Comparison of ENCODE assay signal across 15 cellular contexts in the genomic region with DNA sequence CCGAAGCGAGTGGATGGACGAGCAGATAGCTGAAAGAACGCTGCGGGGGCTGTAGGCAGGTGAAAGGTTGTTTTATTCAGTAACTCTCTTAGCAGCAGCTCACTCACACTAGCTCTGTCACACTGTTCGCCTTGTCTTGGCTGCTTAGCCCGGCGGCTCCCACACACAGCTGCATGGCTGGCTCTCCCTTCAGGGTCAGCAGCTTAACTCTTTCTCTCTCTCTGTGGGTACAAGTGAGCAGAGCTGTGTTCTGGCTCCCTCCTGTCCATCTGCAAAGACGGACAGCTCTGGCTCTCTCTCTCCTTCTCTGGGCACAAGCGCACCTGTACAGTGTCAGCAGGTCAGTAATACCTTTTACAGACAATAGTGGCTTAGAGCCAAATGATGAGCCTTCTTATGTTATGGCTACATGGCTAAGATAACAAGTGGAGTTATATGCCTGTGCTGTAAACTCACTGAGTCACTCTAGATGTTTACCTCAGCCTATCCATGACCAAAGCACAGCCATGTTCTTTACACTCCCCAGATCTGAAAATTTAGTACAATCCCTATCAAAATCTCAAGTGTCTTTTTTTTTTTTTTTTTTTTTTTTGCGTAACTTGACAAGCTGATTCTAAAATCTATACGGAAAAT.
A peak's percentile ranks its signal among the peaks of the same experiment; 100 is the strongest.
DNase-seq lines count a peak whose midpoint lies in the region; ATAC-seq, FAIRE-seq and TF ChIP-seq lines count a peak whose summit lies in the region.
"Had no signal": no experiment of that assay in that cellular context is flagged by ENCODE, and none has a peak within 500 bp of the region (broad histone marks: within the 10 kb centered on the region; RNA-seq: fewer than 3 reads in every experiment).

No MANE protein-coding gene starts in this region.

- no peaks in the 10 kb centered on the region for H3K27me3 ChIP-seq in H1 (replicated peaks in 1 of 4; ENCODE audit: control insufficient read depth in 3 of 4, extremely low read depth in 1 of 4, insufficient read depth in 3 of 4, low read length in 3 of 4)
- H3K27me3 ChIP-seq in H9 (ENCODE audit: insufficient read depth, low read length): no peaks in the 10 kb centered on the region
- H3K27me3 ChIP-seq: BLaER1 had no signal

- H2BK20ac ChIP-seq in H1 (ENCODE audit: low read length) (no peak overlapping the region), H9 (ENCODE audit: low read depth, low read length, poor library complexity, severe bottlenecking) (no peak overlapping the region)

- no peaks in the 10 kb centered on the region for H3K36me3 Mint-ChIP-seq in mesothelial cell of epicardium
- H3K36me3 Mint-ChIP-seq in H9 (ENCODE audit: insufficient read depth in 1 of 3, low read depth in 3 of 3): peaks cover 0 to 6% (median 0%) of the 10 kb centered on the region in 3 experiments; a peak in 4 of 7 replicates

- TF ChIP-seq RAD21 in H1 (IDR thresholded peaks at IDR 0.05 in 1 of 2, conservative IDR thresholded peaks at IDR 0.05 in 1 of 2; ENCODE audit: low read depth in 2 of 2, low read length in 2 of 2): no peak

- no peaks in the 10 kb centered on the region for H3K36me3 ChIP-seq in H1 (ENCODE audit: control insufficient read depth in 2 of 4, insufficient read depth in 4 of 4, low read length in 3 of 4)
- H3K36me3 ChIP-seq: BLaER1 had no signal

- TF ChIP-seq CTCF in H1 (IDR thresholded peaks at IDR 0.05; ENCODE audit: control extremely low read depth in 1 of 3, insufficient read depth in 1 of 3, low read depth in 1 of 3, low read length in 3 of 3) (no peak), mesothelial cell of epicardium (IDR thresholded peaks at IDR 0.05; ENCODE audit: unreplicated experiment) (no peak), H9 (conservative IDR thresholded peaks at IDR 0.05) (no peak)

- TF ChIP-seq EP300 in H1 (IDR thresholded peaks at IDR 0.05; ENCODE audit: borderline replicate concordance in 1 of 2, low read depth in 2 of 2, low read length in 2 of 2): no peak

- H3K23me2 ChIP-seq in H1 (ENCODE audit: low read depth, low read length) (no peaks in the 10 kb centered on the region), H9 (ENCODE audit: insufficient read length, low read depth, low read length, poor library complexity, severe bottlenecking) (no peaks in the 10 kb centered on the region)

- H3K4me3 Mint-ChIP-seq in mesothelial cell of epicardium (no peak overlapping the region), H9 (no peak overlapping the region)
- H3K4me3 Mint-ChIP-seq: activated CD4-positive, alpha-beta T cell treated with anti-CD3 and anti-CD28 coated beads for 36 hours; activated naive CD8-positive, alpha-beta T cell had no signal

- no peak overlapping the region for H2BK120ac ChIP-seq in H1 (replicated peaks; ENCODE audit: low read depth, low read length)
- no peak overlapping the region for H2BK120ac ChIP-seq in H9 (ENCODE audit: low read depth, low read length, poor library complexity, severe bottlenecking)

- H3K9me3 Mint-ChIP-seq in mesothelial cell of epicardium (peaks cover 29% of the 10 kb centered on the region), H9 (peaks cover 2 to 9% of the 10 kb centered on the region in 2 experiments; a peak in 4 of 5 replicates)

- H3K9ac ChIP-seq in H1 (replicated peaks in 1 of 4; ENCODE audit: extremely low read depth in 1 of 4, low read depth in 3 of 4, low read length in 3 of 4): no peak overlapping the region
- no peak overlapping the region for H3K9ac ChIP-seq in H9 (ENCODE audit: extremely low read depth, insufficient read length, low read length)
- H3K9ac ChIP-seq: BLaER1 had no signal

- no peak for TF ChIP-seq POLR2A in H1 (IDR thresholded peaks at IDR 0.05; ENCODE audit: control extremely low read depth in 1 of 2, low read depth in 2 of 2, low read length in 2 of 2)

- DNase-seq in ACHN (peak; percentile 4), MV-4-11 (lab: John Stamatoyannopoulos, UW) (peak; percentile 3), H1 (ENCODE audit: low read depth in 1 of 2, low spot score in 2 of 2) (no peak), mesothelial cell of epicardium (ENCODE audit: low spot score in 2 of 2, unreplicated experiment in 2 of 2) (no peak), H9 (no peak), NOMO-1 (lab: John Stamatoyannopoulos, UW; ENCODE audit: unreplicated experiment in 2 of 2) (no peak), T-helper 1 cell (no peak)
- DNase-seq: activated CD4-positive, alpha-beta T cell treated with anti-CD3 and anti-CD28 coated beads for 36 hours; erythroblast; KG1; NCI-H187 treated with DMSO at 0.1 percent for 48 hours had no signal

- no peak overlapping the region for H3K4me3 ChIP-seq in H1 (ENCODE audit: extremely low read depth in 1 of 4, insufficient read depth in 2 of 4, low read depth in 3 of 4, low read length in 4 of 4)
- H3K4me3 ChIP-seq: BLaER1 had no signal

- H2AFZ ChIP-seq in H1 (ENCODE audit: low read length) (no peak overlapping the region), H9 (ENCODE audit: low read length) (no peak overlapping the region)

- H3K4me2 ChIP-seq in H1 (ENCODE audit: insufficient read depth in 1 of 2, low read depth in 2 of 2, low read length in 2 of 2) (no peak overlapping the region), H9 (ENCODE audit: insufficient read depth, insufficient read length, low read length) (no peak overlapping the region)
- H3K4me2 ChIP-seq: BLaER1 had no signal

- ATAC-seq in GM21381 (IDR thresholded peaks at IDR 0.05; ENCODE audit: unreplicated experiment): no peak

- H3K23ac ChIP-seq in H1 (ENCODE audit: insufficient read length) (no peak overlapping the region), H9 (ENCODE audit: insufficient read length, low read depth, low read length) (no peak overlapping the region)

- H3K79me2 ChIP-seq in H1 (ENCODE audit: control insufficient read depth in 1 of 2, insufficient read depth in 2 of 2, low read length in 2 of 2): no peaks in the 10 kb centered on the region
- H3K79me2 ChIP-seq in H9 (ENCODE audit: insufficient read depth, low read length): no peaks in the 10 kb centered on the region

- H3K27ac ChIP-seq in H1 (ENCODE audit: low read depth, low read length): no peak overlapping the region
- H3K27ac ChIP-seq in H9 (ENCODE audit: insufficient read length, low read depth, low read length): no peak overlapping the region
- H3K27ac ChIP-seq: BLaER1 had no signal

- H2BK5ac ChIP-seq in H1 (ENCODE audit: low read depth, low read length) (no peak overlapping the region), H9 (ENCODE audit: insufficient read length, low read length) (no peak overlapping the region)

- H4K91ac ChIP-seq in H1 (replicated peaks; ENCODE audit: insufficient read length, low read length) (no peak overlapping the region), H9 (ENCODE audit: insufficient read length, low read depth, low read length) (no peak overlapping the region)

- H3K18ac ChIP-seq in H1 (ENCODE audit: extremely low read depth, low read length): no peak overlapping the region
- no peak overlapping the region for H3K18ac ChIP-seq in H9 (ENCODE audit: insufficient read length, low read depth, low read length)

- no peak overlapping the region for H2AK5ac ChIP-seq in H1 (ENCODE audit: low read depth, low read length)
- H2AK5ac ChIP-seq in H9 (ENCODE audit: insufficient read length, low read length): no peak overlapping the region

- no peak overlapping the region for H2BK12ac ChIP-seq in H1 (ENCODE audit: low read depth, low read length)
- H2BK12ac ChIP-seq in H9 (ENCODE audit: insufficient read length, low read depth, low read length): no peak overlapping the region

- H3K79me1 ChIP-seq in H1 (ENCODE audit: low read depth, low read length) (no peaks in the 10 kb centered on the region), H9 (ENCODE audit: insufficient read depth, low read depth, low read length, poor library complexity, severe bottlenecking) (no peaks in the 10 kb centered on the region)

- POLR2A ChIA-PET in H1 (lab: Charles Lee; ENCODE audit: partially characterized antibody): interaction anchor here (1.0 kb wide), 1 partner anchor 63 kb away, joined by 3 read pairs; no protein-coding TSS in a partner anchor

- H3K27me3 Mint-ChIP-seq in mesothelial cell of epicardium (ENCODE audit: low read depth) (no peaks in the 10 kb centered on the region), H9 (ENCODE audit: low read depth) (no peaks in the 10 kb centered on the region; the same call in 1 of the 2 replicates)

- H3K56ac ChIP-seq in H1 (replicated peaks; ENCODE audit: insufficient read length, low read depth, low read length) (no peak overlapping the region), H9 (ENCODE audit: insufficient read length, low read depth, low read length) (no peak overlapping the region)

- H3K27ac Mint-ChIP-seq in mesothelial cell of epicardium: peak overlapping the region; percentile 39
- H3K27ac Mint-ChIP-seq in H9: no peak overlapping the region; a peak in 1 of 7 replicates
- H3K27ac Mint-ChIP-seq: activated CD4-positive, alpha-beta T cell treated with anti-CD3 and anti-CD28 coated beads for 36 hours; activated naive CD8-positive, alpha-beta T cell had no signal

- H3K4me1 ChIP-seq in H1 (replicated peaks in 1 of 4; ENCODE audit: control insufficient read depth in 3 of 4, insufficient read depth in 4 of 4, low read length in 3 of 4) (no peaks in the 10 kb centered on the region), H9 (ENCODE audit: insufficient read depth, low read length) (no peaks in the 10 kb centered on the region)
- H3K4me1 ChIP-seq: BLaER1 had no signal

- H3K14ac ChIP-seq in H1 (ENCODE audit: insufficient read length) (no peak overlapping the region), H9 (ENCODE audit: insufficient read depth, low read length) (no peak overlapping the region)

- peaks cover 5% of the 10 kb centered on the region for H3K4me1 Mint-ChIP-seq in mesothelial cell of epicardium
- peaks cover 4 to 16% of the 10 kb centered on the region in 2 experiments; a peak in 3 of 4 replicates for H3K4me1 Mint-ChIP-seq in H9
- H3K4me1 Mint-ChIP-seq: activated CD4-positive, alpha-beta T cell treated with anti-CD3 and anti-CD28 coated beads for 36 hours had no signal

- no peak for FAIRE-seq in H1 (lab: Jason Lieb, UNC)
- FAIRE-seq: GM12892 had no signal

- in situ Hi-C loops in ACHN (cut with HindIII; ENCODE audit: low pct_ligation_motif_present, low pct_unique_long_range_greater_than_20kb, low sequenced_read_pairs): no loop called here

- H3K9me3 ChIP-seq in H1 (ENCODE audit: insufficient read depth in 2 of 2, low read depth in 1 of 2, low read length in 1 of 2) (peaks cover 3% of the 10 kb centered on the region in 2 experiments; a peak in 1 of 4 replicates), H9 (ENCODE audit: control insufficient read depth, low read depth, low read length) (no peaks in the 10 kb centered on the region)
- H3K9me3 ChIP-seq: BLaER1 had no signal

- no peak overlapping the region for H3T11ph ChIP-seq in H9 (ENCODE audit: low read length)

- H2BK15ac ChIP-seq in H1 (ENCODE audit: low read length) (no peak overlapping the region), H9 (ENCODE audit: low read depth, low read length) (no peak overlapping the region)

- H4K20me1 ChIP-seq in H1 (replicated peaks in 1 of 2; ENCODE audit: control insufficient read depth in 1 of 2, insufficient read depth in 2 of 2, low read length in 2 of 2): no peaks in the 10 kb centered on the region
- no peaks in the 10 kb centered on the region for H4K20me1 ChIP-seq in H9 (ENCODE audit: control insufficient read depth, insufficient read depth, insufficient read length)
- H4K20me1 ChIP-seq: BLaER1 had no signal

- CTCF ChIA-PET in H1 (lab: Charles Lee; ENCODE audit: partially characterized antibody): interaction anchor here (0.6 to 1.1 kb wide), 3 partner anchors 53 to 604 kb away, joined by 3 to 4 read pairs (median 3); no protein-coding TSS in a partner anchor

- no peak overlapping the region for H4K5ac ChIP-seq in H1 (ENCODE audit: insufficient read length, low read depth, low read length)
- no peak overlapping the region for H4K5ac ChIP-seq in H9 (ENCODE audit: insufficient read length, low read depth, low read length)

- H3K4ac ChIP-seq in H1 (replicated peaks; ENCODE audit: insufficient read length, low read depth, low read length) (no peak overlapping the region), H9 (ENCODE audit: low read depth, low read length) (no peak overlapping the region)

- H4K8ac ChIP-seq in H1 (ENCODE audit: extremely low read depth, insufficient read depth, low read length): peak overlapping the region; percentile 75; the same call in 1 of the 2 replicates
- no peak overlapping the region for H4K8ac ChIP-seq in H9 (replicated peaks; ENCODE audit: insufficient read length, low read depth, low read length)

- WGBS in H1 (ENCODE audit: extremely low coverage in 1 of 2, insufficient coverage in 1 of 2, insufficient read length in 1 of 2, insufficient replicate concordance in 2 of 2, low coverage in 1 of 2, low lambda C conversion rate in 2 of 2, missing lambda C conversion rate in 1 of 2), 2 experiments: 88% methylated on average over 12 of the region's 12 CpGs; no CpG with 5 or more reads in 1 of the 2 experiments
- no CpG with 5 or more reads among the region's 12 CpGs for WGBS in H9 (ENCODE audit: extremely low coverage, insufficient read length, low lambda C conversion rate)

Comparison
In these comparisons a context has a peak if more than half of its experiments do, and no peak if none do; other contexts are left out.
1. DNase-seq: peak in ACHN (single experiment) and MV-4-11 (single experiment); none in H1 (0 of 2), mesothelial cell of epicardium (0 of 2), H9 (single experiment), NOMO-1 (0 of 2) and T-helper 1 cell (0 of 5).